ENCODE assay signal across 8 cellular contexts in genomic region chr2:55111570-55112228, GRCh38.
DNase-seq lines count a peak whose midpoint lies in the region; ATAC-seq, FAIRE-seq and TF ChIP-seq lines count a peak whose summit lies in the region.

No MANE protein-coding gene starts in this region.

- H3K9ac ChIP-seq in kidney (ENCODE audit: low read length in 2 of 2) = no peak overlapping the region

- H3K36me3 Mint-ChIP-seq in brain = no peaks in the 10 kb centered on the region
- no peaks in the 10 kb centered on the region for H3K36me3 Mint-ChIP-seq in stimulated activated naive B cell treated with anti-CD40 and anti-IgM and Interleukin-4, amounts not matched to agents 10 μg/mL and 1 μg/mL and 100 μg/mL, for 72 hours

- H3K9me3 ChIP-seq in kidney (ENCODE audit: control insufficient read depth in 1 of 2, low read length in 2 of 2) = no peaks in the 10 kb centered on the region

- peak; percentile 53 for ATAC-seq in GM18861 (IDR thresholded peaks at IDR 0.05; ENCODE audit: unreplicated experiment)
- peak; percentile 70 to 76 for ATAC-seq in stimulated activated naive B cell treated with anti-CD40 and anti-IgM and Interleukin-4, amounts not matched to agents 10 μg/mL and 1 μg/mL and 100 μg/mL, for 72 hours (replicated peaks)
- no peak for ATAC-seq in HG02763 (IDR thresholded peaks at IDR 0.05; ENCODE audit: unreplicated experiment)
- ATAC-seq in HG03342 (IDR thresholded peaks at IDR 0.05; ENCODE audit: unreplicated experiment) = no peak
- no peak for ATAC-seq in GM19395 (IDR thresholded peaks at IDR 0.05; ENCODE audit: unreplicated experiment)

- peak overlapping the region in 1 of 2 donors; percentile 57 for H3K27ac ChIP-seq in kidney (ENCODE audit: low read depth in 2 of 2, low read length in 2 of 2)

- intact Hi-C loops in kidney (cut with DNase I) = no loop called here

- no peak for TF ChIP-seq CTCF in brain (conservative IDR thresholded peaks at IDR 0.05)
- no peak for TF ChIP-seq CTCF in kidney (IDR thresholded peaks at IDR 0.05; ENCODE audit: borderline replicate concordance, extremely low read depth, insufficient read depth)

- H3K9me3 Mint-ChIP-seq in brain = no peaks in the 10 kb centered on the region
- no peaks in the 10 kb centered on the region for H3K9me3 Mint-ChIP-seq in stimulated activated naive B cell treated with anti-CD40 and anti-IgM and Interleukin-4, amounts not matched to agents 10 μg/mL and 1 μg/mL and 100 μg/mL, for 72 hours

- H3K27me3 Mint-ChIP-seq in brain = peaks cover 3% of the 10 kb centered on the region
- no peaks in the 10 kb centered on the region for H3K27me3 Mint-ChIP-seq in stimulated activated naive B cell treated with anti-CD40 and anti-IgM and Interleukin-4, amounts not matched to agents 10 μg/mL and 1 μg/mL and 100 μg/mL, for 72 hours

- no peaks in the 10 kb centered on the region for H3K36me3 ChIP-seq in kidney (ENCODE audit: control insufficient read depth in 1 of 2, insufficient read depth in 2 of 2, low read length in 2 of 2)

- no peak for FAIRE-seq in kidney (lab: Jason Lieb, UNC)

- DNase-seq in NCI-H345 treated with DMSO at 0.1 percent for 48 hours (lab: John Stamatoyannopoulos, UW; ENCODE audit: unreplicated experiment) = peak; percentile 87
- peak; percentile 81 for DNase-seq in kidney
- peak; percentile 13 for DNase-seq in stimulated activated naive B cell treated with anti-CD40 and anti-IgM and Interleukin-4, amounts not matched to agents 10 μg/mL and 1 μg/mL and 100 μg/mL, for 72 hours

- H3K27ac Mint-ChIP-seq in brain = peak overlapping the region; percentile 65 to 94 (median 92)
- no peak overlapping the region for H3K27ac Mint-ChIP-seq in stimulated activated naive B cell treated with anti-CD40 and anti-IgM and Interleukin-4, amounts not matched to agents 10 μg/mL and 1 μg/mL and 100 μg/mL, for 72 hours

- H3K4me3 Mint-ChIP-seq in brain = peak overlapping the region in 3 of 5 experiments; percentile 4 to 51 (median 50)
- H3K4me3 Mint-ChIP-seq in stimulated activated naive B cell treated with anti-CD40 and anti-IgM and Interleukin-4, amounts not matched to agents 10 μg/mL and 1 μg/mL and 100 μg/mL, for 72 hours = no peak overlapping the region

- H3K4me1 ChIP-seq in kidney (ENCODE audit: control insufficient read depth in 1 of 2, insufficient read depth in 1 of 2, low read depth in 1 of 2, low read length in 2 of 2) = peaks cover 0 to 14% of the 10 kb centered on the region in 2 donors

- H3K4me1 Mint-ChIP-seq in brain = peaks cover 85% of the 10 kb centered on the region
- peaks cover 12 to 25% of the 10 kb centered on the region in 2 donors for H3K4me1 Mint-ChIP-seq in stimulated activated naive B cell treated with anti-CD40 and anti-IgM and Interleukin-4, amounts not matched to agents 10 μg/mL and 1 μg/mL and 100 μg/mL, for 72 hours

- H3K4me3 ChIP-seq in kidney (ENCODE audit: low read length in 2 of 2) = no peak overlapping the region

Comparison
In these comparisons a context has a peak if more than half of its experiments do, and no peak if none do; other contexts are left out.
1. ATAC-seq: peak in GM18861 (single experiment) and stimulated activated naive B cell treated with anti-CD40 and anti-IgM and Interleukin-4, amounts not matched to agents 10 μg/mL and 1 μg/mL and 100 μg/mL, for 72 hours (2 of 2); none in HG02763 (single experiment), HG03342 (single experiment) and GM19395 (single experiment).
2. DNase-seq: peak in every context shown above with its lines; median percentile 87 in NCI-H345 treated with DMSO at 0.1 percent for 48 hours; 81 in kidney; 13 in stimulated activated naive B cell treated with anti-CD40 and anti-IgM and Interleukin-4, amounts not matched to agents 10 μg/mL and 1 μg/mL and 100 μg/mL, for 72 hours.
3. H3K4me3 Mint-ChIP-seq: peak in brain (3 of 5); none in stimulated activated naive B cell treated with anti-CD40 and anti-IgM and Interleukin-4, amounts not matched to agents 10 μg/mL and 1 μg/mL and 100 μg/mL, for 72 hours (0 of 2).